3 cellular contexts compared by ENCODE assay signal in the genomic region with DNA sequence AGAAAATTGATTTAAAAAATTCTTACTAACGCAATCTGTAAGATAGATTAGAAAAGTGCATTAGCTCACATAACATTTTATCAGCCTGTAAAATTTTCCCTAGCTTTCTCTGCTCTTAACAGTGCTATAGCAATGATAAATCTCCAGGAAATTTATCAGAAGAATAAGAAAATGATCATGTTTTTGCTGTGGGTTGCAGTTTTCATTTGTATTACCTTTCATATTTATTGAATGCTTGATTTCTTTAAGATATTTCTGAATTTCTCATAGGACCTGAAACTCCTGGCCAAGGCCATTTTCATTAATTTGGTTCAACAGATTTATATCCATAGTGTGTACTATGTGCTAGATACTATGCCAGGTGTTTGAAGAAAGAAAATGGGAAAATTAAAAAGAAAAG.
"Had no signal": no experiment of that assay in that cellular context is flagged by ENCODE, and none has a peak within 500 bp of the region (broad histone marks: within the 10 kb centered on the region; RNA-seq: fewer than 3 reads in every experiment).

No MANE protein-coding gene starts in this region.

- DNase-seq: GDM1, GF-D8 had no signal

- H3K4me3 ChIP-seq: GM12878 had no signal

- ATAC-seq: GM12878 had no signal
